In the genomic region with DNA sequence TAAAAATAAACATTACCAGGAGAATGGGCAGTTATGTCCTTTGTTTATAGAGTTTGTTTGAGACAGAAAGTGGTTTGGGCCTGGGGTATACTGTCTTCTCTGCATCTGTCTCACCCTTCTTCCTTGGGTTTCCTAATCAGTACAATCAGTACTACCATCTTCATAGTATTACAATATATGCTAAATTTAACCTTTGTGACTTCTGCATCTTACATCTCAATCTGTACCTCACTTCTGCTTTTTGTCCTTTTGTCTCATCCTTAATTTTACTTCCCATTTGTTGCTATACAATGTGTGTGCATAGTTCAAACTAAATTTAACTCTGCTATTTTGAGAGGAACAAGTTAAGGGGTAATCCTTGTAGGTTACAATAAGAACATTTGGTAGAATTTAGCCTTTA, we compare ENCODE assay signal across 1 cellular context.
TF ChIP-seq lines count a peak whose summit lies in the region.

No MANE protein-coding gene starts in this region.

TF ChIP-seq in GM12878, 131 proteins besides CTCF, POLR2A, EP300 and RAD21 (continued from another document):
- TF ChIP-seq, protein P1, sequence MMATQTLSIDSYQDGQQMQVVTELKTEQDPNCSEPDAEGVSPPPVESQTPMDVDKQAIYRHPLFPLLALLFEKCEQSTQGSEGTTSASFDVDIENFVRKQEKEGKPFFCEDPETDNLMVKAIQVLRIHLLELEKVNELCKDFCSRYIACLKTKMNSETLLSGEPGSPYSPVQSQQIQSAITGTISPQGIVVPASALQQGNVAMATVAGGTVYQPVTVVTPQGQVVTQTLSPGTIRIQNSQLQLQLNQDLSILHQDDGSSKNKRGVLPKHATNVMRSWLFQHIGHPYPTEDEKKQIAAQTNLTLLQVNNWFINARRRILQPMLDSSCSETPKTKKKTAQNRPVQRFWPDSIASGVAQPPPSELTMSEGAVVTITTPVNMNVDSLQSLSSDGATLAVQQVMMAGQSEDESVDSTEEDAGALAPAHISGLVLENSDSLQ (IDR thresholded peaks at IDR 0.05) = no peak
- no peak for TF ChIP-seq NR2C2 (IDR thresholded peaks at IDR 0.05; ENCODE audit: borderline replicate concordance, control insufficient read depth, insufficient read length, low read depth)
- TF ChIP-seq MEF2B (IDR thresholded peaks at IDR 0.05; ENCODE audit: partially characterized antibody, poor library complexity, severe bottlenecking) = peak; percentile 36
- 0 out of 2 replicates have a peak, but pooled peaks have one; percentile 46 for TF ChIP-seq MEF2A (IDR thresholded peaks at IDR 0.05; ENCODE audit: insufficient read depth, low read depth, low read length)
- no peak for TF ChIP-seq SIN3A (IDR thresholded peaks at IDR 0.05; ENCODE audit: low read depth, low read length)
- peak; percentile 87 for TF ChIP-seq SPI1 (IDR thresholded peaks at IDR 0.05; ENCODE audit: borderline replicate concordance, insufficient read depth, low read depth, low read length)
